Comparison of ENCODE assay signal across 8 cellular contexts in the genomic region with DNA sequence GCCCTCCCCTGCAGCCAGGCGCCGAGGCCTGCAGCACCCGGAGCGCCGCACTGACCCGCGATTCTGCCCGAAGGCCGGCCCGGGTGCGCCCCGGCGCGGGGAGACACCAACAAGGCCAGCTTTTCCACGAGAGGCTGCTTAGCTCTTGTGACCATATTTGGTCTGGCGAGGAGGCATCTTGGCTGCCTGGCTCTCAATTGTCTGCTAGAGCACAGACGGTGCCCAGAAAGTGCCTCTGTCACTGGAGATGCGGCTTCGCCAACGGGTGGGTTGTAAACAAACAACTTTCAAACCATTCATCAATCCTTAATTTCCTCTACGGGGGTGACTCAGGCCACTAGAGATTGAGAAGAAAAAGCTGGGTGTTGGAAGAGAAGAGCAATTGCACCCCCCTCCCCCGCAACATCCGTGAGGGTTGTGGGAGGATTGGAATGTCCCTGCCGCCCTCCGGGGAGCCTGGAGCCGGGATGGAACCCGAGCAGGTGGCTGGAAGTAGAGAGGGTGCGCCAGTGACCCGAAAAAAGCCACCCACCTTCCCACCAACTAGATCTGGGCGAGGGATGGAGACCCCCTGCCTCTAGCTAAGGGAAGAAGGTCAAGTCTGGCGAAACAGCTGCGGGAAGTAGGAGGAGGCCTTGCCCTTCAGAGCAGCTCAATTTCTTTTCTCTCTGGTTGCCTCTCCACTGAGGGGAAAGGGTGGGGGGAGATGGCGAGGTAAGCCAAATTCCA. TPM values are rescaled to one million over a fixed set of nuclear protein-coding genes. Genes with fewer than 3 reads are reported as not detected.
DNase-seq lines count a peak whose midpoint lies in the region; ATAC-seq and TF ChIP-seq lines count a peak whose summit lies in the region.

No MANE protein-coding gene starts in this region.

- ATAC-seq in HG02610 (IDR thresholded peaks at IDR 0.05; ENCODE audit: unreplicated experiment) = peak; percentile 73

- CTCF ChIA-PET in activated CD4-positive, alpha-beta memory T cell treated with anti-CD3 and anti-CD28 coated beads, Interleukin-2, amount 10 ng/mL, durations not matched to agents 7 days and 5 days (lab: Charles Lee) = interaction anchor here (0.8 to 2.0 kb wide), 8 partner anchors 16 to 149 kb away, joined by 3 to 11 read pairs (median 4); no protein-coding TSS in a partner anchor

- H3K27ac ChIP-seq in 22Rv1 (peak overlapping the region; percentile 74), testis (peak overlapping the region; percentile 95 to 99)

- TF ChIP-seq CTCF in 22Rv1 (IDR thresholded peaks at IDR 0.05) (peak; percentile 24; the same call in 1 of the 2 replicates), GM12872 (IDR thresholded peaks at IDR 0.05; ENCODE audit: insufficient read depth, low read depth, low read length) (peak; percentile 31; the same call in 1 of the 3 replicates), testis (IDR thresholded peaks at IDR 0.05) (no peak)

- intact Hi-C loops in testis (cut with DNase I; ENCODE audit: low total_unique reads) = loop anchor here (5.0 kb wide), 1 partner anchor 126 kb away; no protein-coding TSS in a partner anchor

- WGBS in testis, 2 donors = 0 to 2% methylated on average over 17 to 31 of the region's 33 CpGs

- peak overlapping the region; percentile 86 for H3K4me3 Mint-ChIP-seq in activated CD4-positive, alpha-beta memory T cell treated with anti-CD3 and anti-CD28 coated beads, Interleukin-2, amount 10 ng/mL, durations not matched to agents 7 days and 5 days

- peak overlapping the region; percentile 39 for H3K4me3 ChIP-seq in mononuclear cell (ENCODE audit: low read length)
- peak overlapping the region; percentile 72 to 83 for H3K4me3 ChIP-seq in testis

- H3K36me3 ChIP-seq in testis (ENCODE audit: low read depth, missing control alignments) = no peaks in the 10 kb centered on the region

- H3K9me3 ChIP-seq in mononuclear cell (ENCODE audit: low read depth, low read length) (no peaks in the 10 kb centered on the region), testis (no peaks in the 10 kb centered on the region)

- peaks cover 22% of the 10 kb centered on the region for H3K4me1 ChIP-seq in mononuclear cell (ENCODE audit: insufficient read depth, low read length)
- peaks cover 14% of the 10 kb centered on the region for H3K4me1 ChIP-seq in testis

- peaks cover 4% of the 10 kb centered on the region for H3K36me3 Mint-ChIP-seq in activated CD4-positive, alpha-beta memory T cell treated with anti-CD3 and anti-CD28 coated beads, Interleukin-2, amount 10 ng/mL, durations not matched to agents 7 days and 5 days (ENCODE audit: low read depth)

- DNase-seq in NCI-H146 treated with DMSO at 0.1 percent for 48 hours (lab: John Stamatoyannopoulos, UW; ENCODE audit: unreplicated experiment) = peak; percentile 65
- peak; percentile 58 for DNase-seq in activated CD4-positive, alpha-beta memory T cell treated with anti-CD3 and anti-CD28 coated beads, Interleukin-2, amount 10 ng/mL, durations not matched to agents 7 days and 5 days
- DNase-seq in erythroblast (lab: John Stamatoyannopoulos, UW) = peak; percentile 54 to 59
- DNase-seq in testis = peak; percentile 89

- POLR2A ChIA-PET in activated CD4-positive, alpha-beta memory T cell treated with anti-CD3 and anti-CD28 coated beads, Interleukin-2, amount 10 ng/mL, durations not matched to agents 7 days and 5 days (lab: Charles Lee) = interaction anchor here (1.0 to 1.9 kb wide), 2 partner anchors 93 to 529 kb away, joined by 3 to 9 read pairs; a partner anchor contains a TSS

- no peaks in the 10 kb centered on the region for H3K9me3 Mint-ChIP-seq in activated CD4-positive, alpha-beta memory T cell treated with anti-CD3 and anti-CD28 coated beads, Interleukin-2, amount 10 ng/mL, durations not matched to agents 7 days and 5 days

- H3K27me3 ChIP-seq in mononuclear cell (ENCODE audit: insufficient read depth, low read length) (peaks cover 70% of the 10 kb centered on the region), testis (no peaks in the 10 kb centered on the region)

- peak overlapping the region; percentile 10 for H3K27ac Mint-ChIP-seq in activated CD4-positive, alpha-beta memory T cell treated with anti-CD3 and anti-CD28 coated beads, Interleukin-2, amount 10 ng/mL, durations not matched to agents 7 days and 5 days

- peaks cover 50% of the 10 kb centered on the region for H3K27me3 Mint-ChIP-seq in activated CD4-positive, alpha-beta memory T cell treated with anti-CD3 and anti-CD28 coated beads, Interleukin-2, amount 10 ng/mL, durations not matched to agents 7 days and 5 days

- H3K4me1 Mint-ChIP-seq in activated CD4-positive, alpha-beta memory T cell treated with anti-CD3 and anti-CD28 coated beads, Interleukin-2, amount 10 ng/mL, durations not matched to agents 7 days and 5 days = peaks cover 22% of the 10 kb centered on the region

- TF ChIP-seq POLR2A in erythroblast (IDR thresholded peaks at IDR 0.05; ENCODE audit: low read length) (no peak), testis (IDR thresholded peaks at IDR 0.05) (no peak)

RNA-seq across cellular contexts. Expression of a gene that starts 0.8 kb away (rescaled TPM):
- 1 to 10 TPM; 1.9 to 2.1 TPM for total RNA-seq in activated CD4-positive, alpha-beta memory T cell treated with anti-CD3 and anti-CD28 coated beads, Interleukin-2, amount 10 ng/mL, durations not matched to agents 7 days and 5 days
- total RNA-seq in mononuclear cell (0.31 TPM), testis (10 to 100 TPM; 46.5 to 47.0 TPM)
- polyA plus RNA-seq in testis (ENCODE audit: insufficient read depth, low read depth, low replicate concordance) = 19.4 TPM

Comparison
In these comparisons a context has a peak if more than half of its experiments do, and no peak if none do; other contexts are left out.
1. Peak in every context shown above with its lines: DNase-seq, ATAC-seq, H3K4me3 ChIP-seq and H3K27ac ChIP-seq.
2. CTCF ChIP-seq: peak in 22Rv1 (single experiment) and GM12872 (single experiment); none in testis (0 of 3).
3. RNA of a gene that starts 0.8 kb away (total RNA-seq): 46.5 to 47.0 TPM in testis; 1.9 to 2.1 TPM in activated CD4-positive, alpha-beta memory T cell treated with anti-CD3 and anti-CD28 coated beads, Interleukin-2, amount 10 ng/mL, durations not matched to agents 7 days and 5 days and 0.31 TPM in mononuclear cell (single experiment); every median in the first group is over 10 times any median in the second.